Comparison of ENCODE assay signal across 18 cellular contexts in the genomic region with DNA sequence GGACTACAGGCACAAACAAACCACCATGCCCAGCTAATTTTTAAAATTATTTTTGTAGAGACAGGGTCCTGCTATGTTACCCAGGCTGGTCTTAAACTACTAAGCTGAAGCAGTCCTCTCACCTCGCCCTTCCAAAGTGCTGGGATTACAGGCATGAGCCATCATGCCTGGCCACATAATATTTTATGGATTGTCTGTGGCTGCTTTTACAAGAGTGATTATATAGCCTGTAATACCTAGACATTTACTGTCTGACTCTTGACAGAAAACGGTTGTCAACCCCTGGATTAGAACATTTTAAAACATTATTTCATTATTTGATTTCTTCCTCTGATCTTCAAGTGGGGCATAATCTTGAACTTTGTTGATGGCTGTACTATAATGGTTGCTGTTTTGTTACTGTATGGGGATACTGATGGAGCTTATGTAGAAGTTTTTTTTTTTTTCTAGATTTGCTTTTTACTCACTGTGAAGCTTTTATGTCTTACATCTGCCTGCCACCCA. TPM values are rescaled to one million over a fixed set of nuclear protein-coding genes. Genes with fewer than 3 reads are reported as not detected.
DNase-seq lines count a peak whose midpoint lies in the region; ATAC-seq and TF ChIP-seq lines count a peak whose summit lies in the region.
"Had no signal": no experiment of that assay in that cellular context is flagged by ENCODE, and none has a peak within 500 bp of the region (broad histone marks: within the 10 kb centered on the region; RNA-seq: fewer than 3 reads in every experiment).

No MANE protein-coding gene starts in this region.

- TF ChIP-seq CTCF in cardiac muscle cell (IDR thresholded peaks at IDR 0.05; ENCODE audit: low read depth, low read length) (no peak), tibial artery (IDR thresholded peaks at IDR 0.05) (no peak), brain microvascular endothelial cell (IDR thresholded peaks at IDR 0.05; ENCODE audit: low read depth, low read length, missing control alignments) (no peak), natural killer cell (IDR thresholded peaks at IDR 0.05) (no peak)

- no peak overlapping the region for H3K4me3 Mint-ChIP-seq in activated T-helper 2 cell treated with anti-CD3 and anti-CD28 coated beads, Interferon-gamma antibody, Interleukin-2, Interleukin-4, amounts not matched to agents 10 μg/mL and 5 μg/mL and 100 μg/mL, durations not matched to agents 14 hours and 24 hours and 36 hours (ENCODE audit: low read depth)
- no peak overlapping the region for H3K4me3 Mint-ChIP-seq in natural killer cell

- H3K36me3 Mint-ChIP-seq in activated T-helper 2 cell treated with anti-CD3 and anti-CD28 coated beads, Interferon-gamma antibody, Interleukin-2, Interleukin-4, amounts not matched to agents 10 μg/mL and 5 μg/mL and 100 μg/mL, durations not matched to agents 14 hours and 24 hours and 36 hours (ENCODE audit: low read depth) = peaks cover 22% of the 10 kb centered on the region
- H3K36me3 Mint-ChIP-seq in natural killer cell = no peaks in the 10 kb centered on the region

- peaks cover 19% of the 10 kb centered on the region for H3K36me3 ChIP-seq in cardiac muscle cell
- peaks cover 0 to 8% (median 0%) of the 10 kb centered on the region in 3 donors for H3K36me3 ChIP-seq in tibial artery
- no peaks in the 10 kb centered on the region for H3K36me3 ChIP-seq in brain microvascular endothelial cell (replicated peaks)

- peaks cover 56% of the 10 kb centered on the region for H3K4me1 ChIP-seq in cardiac muscle cell (ENCODE audit: low read depth)
- H3K4me1 ChIP-seq in tibial artery = peaks cover 0 to 20% (median 8%) of the 10 kb centered on the region in 4 donors

- no peaks in the 10 kb centered on the region for H3K27me3 ChIP-seq in cardiac muscle cell
- H3K27me3 ChIP-seq in tibial artery = no peaks in the 10 kb centered on the region
- no peaks in the 10 kb centered on the region for H3K27me3 ChIP-seq in brain microvascular endothelial cell (replicated peaks)
- H3K27me3 ChIP-seq: left lung had no signal

- H3K27ac ChIP-seq in cardiac muscle cell = peak overlapping the region; percentile 66
- H3K27ac ChIP-seq in tibial artery = peak overlapping the region; percentile 78 to 84
- no peak overlapping the region for H3K27ac ChIP-seq in brain microvascular endothelial cell
- H3K27ac ChIP-seq: GM23248, HL-60 had no signal

- intact Hi-C loops in left cardiac atrium (cut with DNase I) (loop anchor here in 1 of 2 donors (5.0 to 10.0 kb wide), 2 partner anchors 118 to 561 kb away; no protein-coding TSS in a partner anchor), left colon (cut with DNase I, micrococcal nuclease) (loop anchor here in 1 of 2 donors (10.0 kb wide), 2 partner anchors 121 to 261 kb away; no protein-coding TSS in a partner anchor), tibial artery (cut with DNase I; ENCODE audit: low total_unique reads) (no loop called here), natural killer cell (cut with micrococcal nuclease) (no loop called here)
- intact Hi-C loops in activated T-helper 2 cell treated with anti-CD3 and anti-CD28 coated beads, Interferon-gamma antibody, Interleukin-2, Interleukin-4, amounts not matched to agents 10 μg/mL and 5 μg/mL and 100 μg/mL, durations not matched to agents 14 hours and 24 hours and 36 hours (cut with micrococcal nuclease) = loop anchor here (2.0 kb wide), 1 partner anchor 15 kb away; a partner anchor contains a TSS

- H3K9me3 ChIP-seq in cardiac muscle cell (ENCODE audit: low read depth) (no peaks in the 10 kb centered on the region), tibial artery (no peaks in the 10 kb centered on the region)
- H3K9me3 ChIP-seq: left lung had no signal

- H3K4me3 ChIP-seq in cardiac muscle cell (no peak overlapping the region), tibial artery (no peak overlapping the region), brain microvascular endothelial cell (ENCODE audit: low read depth, low read length) (no peak overlapping the region)
- H3K4me3 ChIP-seq: GM23248, left lung had no signal

- no peak for DNase-seq in cardiac muscle cell (ENCODE audit: low read depth in 1 of 2, low spot score in 1 of 2)
- DNase-seq in left cardiac atrium = no peak
- no peak for DNase-seq in activated T-helper 2 cell treated with anti-CD3 and anti-CD28 coated beads, Interferon-gamma antibody, Interleukin-2, Interleukin-4, amounts not matched to agents 10 μg/mL and 5 μg/mL and 100 μg/mL, durations not matched to agents 14 hours and 24 hours and 36 hours (ENCODE audit: low spot score)
- peak in 1 of 2 donors; percentile 50 for DNase-seq in left colon
- no peak for DNase-seq in tibial artery
- DNase-seq in stimulated activated CD4-positive, alpha-beta T cell treated with anti-CD3 and anti-CD28 coated beads, Interleukin-2, amount 100 ng/mL, for 24 hours = no peak
- DNase-seq in brain microvascular endothelial cell = no peak
- no peak for DNase-seq in natural killer cell
- DNase-seq: activated CD4-positive, alpha-beta T cell treated with anti-CD3 and anti-CD28 coated beads, Interleukin-2, amount 50 U/mL, for 4 hours; AML-193; amniotic stem cell; DND-41; effector CD8-positive, alpha-beta T cell; left lung; MM.1S had no signal

- H3K27me3 Mint-ChIP-seq in activated T-helper 2 cell treated with anti-CD3 and anti-CD28 coated beads, Interferon-gamma antibody, Interleukin-2, Interleukin-4, amounts not matched to agents 10 μg/mL and 5 μg/mL and 100 μg/mL, durations not matched to agents 14 hours and 24 hours and 36 hours (ENCODE audit: low read depth) = no peaks in the 10 kb centered on the region
- no peaks in the 10 kb centered on the region for H3K27me3 Mint-ChIP-seq in natural killer cell (ENCODE audit: low read depth in 2 of 2)

- peak overlapping the region; percentile 73 for H3K27ac Mint-ChIP-seq in activated T-helper 2 cell treated with anti-CD3 and anti-CD28 coated beads, Interferon-gamma antibody, Interleukin-2, Interleukin-4, amounts not matched to agents 10 μg/mL and 5 μg/mL and 100 μg/mL, durations not matched to agents 14 hours and 24 hours and 36 hours
- no peak overlapping the region for H3K27ac Mint-ChIP-seq in natural killer cell

- in situ Hi-C loops in brain microvascular endothelial cell (cut with HindIII; ENCODE audit: low pct_ligation_motif_present, low sequenced_read_pairs) = no loop called here

- no peak for ATAC-seq in left cardiac atrium
- peak; percentile 76 for ATAC-seq in left colon
- no peak for ATAC-seq in natural killer cell
- ATAC-seq: left lung had no signal

- no peaks in the 10 kb centered on the region for H3K9me3 Mint-ChIP-seq in activated T-helper 2 cell treated with anti-CD3 and anti-CD28 coated beads, Interferon-gamma antibody, Interleukin-2, Interleukin-4, amounts not matched to agents 10 μg/mL and 5 μg/mL and 100 μg/mL, durations not matched to agents 14 hours and 24 hours and 36 hours
- no peaks in the 10 kb centered on the region for H3K9me3 Mint-ChIP-seq in natural killer cell

- H3K4me1 Mint-ChIP-seq in activated T-helper 2 cell treated with anti-CD3 and anti-CD28 coated beads, Interferon-gamma antibody, Interleukin-2, Interleukin-4, amounts not matched to agents 10 μg/mL and 5 μg/mL and 100 μg/mL, durations not matched to agents 14 hours and 24 hours and 36 hours (ENCODE audit: low read depth) = peaks cover 31% of the 10 kb centered on the region
- peaks cover 0 to 6% of the 10 kb centered on the region in 2 donors for H3K4me1 Mint-ChIP-seq in natural killer cell

RNA-seq across cellular contexts. Expression of a gene that starts 14.3 kb away (rescaled TPM):
- total RNA-seq in cardiac muscle cell = 15.5 and 20.0 TPM in 2 replicates
- 10.2 and 20.4 TPM in 2 replicates for polyA plus RNA-seq in cardiac muscle cell
- total RNA-seq in left cardiac atrium = 1 to 10 TPM; 3.2 to 4.6 TPM
- total RNA-seq in activated T-helper 2 cell treated with anti-CD3 and anti-CD28 coated beads, Interferon-gamma antibody, Interleukin-2, Interleukin-4, amounts not matched to agents 10 μg/mL and 5 μg/mL and 100 μg/mL, durations not matched to agents 14 hours and 24 hours and 36 hours = 4.7 and 5.7 TPM in 2 replicates
- total RNA-seq in left colon = 10 to 100 TPM; 19.8 to 38.4 TPM
- 1 to 10 TPM; 1.5 to 5.0 (median 4.1) TPM for total RNA-seq in natural killer cell
- total RNA-seq: GM23248 had no signal

RNA-seq across cellular contexts. Expression of a gene that starts 49.2 kb away (rescaled TPM):
- total RNA-seq in cardiac muscle cell = 16.1 and 23.6 TPM in 2 replicates
- 26.1 and 31.8 TPM in 2 replicates for polyA plus RNA-seq in cardiac muscle cell
- total RNA-seq in left cardiac atrium = 1 to 10 TPM; 1.2 to 3.3 TPM
- total RNA-seq in activated T-helper 2 cell treated with anti-CD3 and anti-CD28 coated beads, Interferon-gamma antibody, Interleukin-2, Interleukin-4, amounts not matched to agents 10 μg/mL and 5 μg/mL and 100 μg/mL, durations not matched to agents 14 hours and 24 hours and 36 hours = 7.4 and 8.7 TPM in 2 replicates
- 1 to 10 TPM in 1 of 2 donors, under 1 TPM in 1; 0.85 to 2.8 TPM for total RNA-seq in left colon
- 10 to 100 TPM in 2 of 3 donors, 1 to 10 TPM in 1; 7.7 to 13.5 (median 10.5) TPM for total RNA-seq in natural killer cell

RNA-seq across cellular contexts. Expression of a gene that starts 54.3 kb away (rescaled TPM):
- total RNA-seq in cardiac muscle cell (3.0 and 3.8 TPM in 2 replicates), left cardiac atrium (1 to 10 TPM; 3.3 to 6.7 TPM), left colon (1 to 10 TPM; 3.2 to 3.9 TPM), natural killer cell (under 1 TPM in 1 of 3 donors, not detected in 2; 0.45 TPM)
- 0.91 and 4.8 TPM in 2 replicates for polyA plus RNA-seq in cardiac muscle cell
- total RNA-seq in activated T-helper 2 cell treated with anti-CD3 and anti-CD28 coated beads, Interferon-gamma antibody, Interleukin-2, Interleukin-4, amounts not matched to agents 10 μg/mL and 5 μg/mL and 100 μg/mL, durations not matched to agents 14 hours and 24 hours and 36 hours = not detected in 2 replicates
- total RNA-seq: GM23248; T-helper 1 cell treated with Interleukin-12 subunit alpha and Interleukin-12 subunit beta and Interleukin-4 antibody, amounts not matched to agents 30 ng/mL and 1 ng/mL, for 36 hours had no signal
